Comparison of ENCODE assay signal across 19 cellular contexts in genomic region chr11:132343445-132343844, GRCh38.
DNase-seq lines count a peak whose midpoint lies in the region; ATAC-seq, FAIRE-seq and TF ChIP-seq lines count a peak whose summit lies in the region.
"Had no signal": no experiment of that assay in that cellular context is flagged by ENCODE, and none has a peak within 500 bp of the region (broad histone marks: within the 10 kb centered on the region; RNA-seq: fewer than 3 reads in every experiment).

No MANE protein-coding gene starts in this region.

- RAD21 ChIA-PET in GM12878 (lab: Charles Lee; ENCODE audit: unreplicated experiment) = no interaction called here

- H2AFZ ChIP-seq in GM12878 (ENCODE audit: control insufficient read depth, low read depth, low read length) = no peak overlapping the region

- H3K9me3 ChIP-seq in GM12878 (replicated peaks; ENCODE audit: control insufficient read depth, insufficient read depth, low read length) = no peaks in the 10 kb centered on the region
- H3K9me3 ChIP-seq: body of pancreas had no signal

- 0 out of 2 replicates have a peak, but pooled peaks have one; percentile 5 for TF ChIP-seq RAD21 in GM12878 (IDR thresholded peaks at IDR 0.05; ENCODE audit: insufficient read depth, low read depth, low read length)

- in situ Hi-C loops in GM12878 (cut with MboI) = no loop called here

- TF ChIP-seq EP300 in GM12878 (IDR thresholded peaks at IDR 0.05; ENCODE audit: borderline replicate concordance in 1 of 2, control insufficient read depth in 1 of 2, low read depth in 2 of 2, low read length in 2 of 2) = no peak

- no peaks in the 10 kb centered on the region for H4K20me1 ChIP-seq in GM12878 (ENCODE audit: control insufficient read depth, insufficient read depth)

- POLR2A ChIA-PET in GM12878 (lab: Charles Lee) = no interaction called here

- SMC1A ChIA-PET in GM12878 (lab: Charles Lee; ENCODE audit: uncharacterized antibody, unreplicated experiment) = no interaction called here

- CTCF ChIA-PET in GM12878 (lab: Yijun Ruan, JAX) = no interaction called here

- FAIRE-seq in GM12878 (lab: Jason Lieb, UNC) = no peak

- H3K4me2 ChIP-seq in GM12878 (ENCODE audit: control insufficient read depth, insufficient read depth) = peak overlapping the region; percentile 38; the same call in 1 of the 2 replicates
- H3K4me2 ChIP-seq: KMS-11 had no signal

- ATAC-seq in GM18868 (IDR thresholded peaks at IDR 0.05; ENCODE audit: unreplicated experiment) = peak; percentile 54
- ATAC-seq in GM21526 (IDR thresholded peaks at IDR 0.05; ENCODE audit: low FRiP score, unreplicated experiment) = peak; percentile 73
- peak; percentile 53 for ATAC-seq in HG03045 (IDR thresholded peaks at IDR 0.05; ENCODE audit: unreplicated experiment)
- peak; percentile 87 for ATAC-seq in GM12878
- no peak for ATAC-seq in SK-N-SH treated with all-trans-retinoic acid at 6 μM for 48 hours
- ATAC-seq in HG02763 (IDR thresholded peaks at IDR 0.05; ENCODE audit: unreplicated experiment) = no peak
- ATAC-seq: body of pancreas; effector memory CD8-positive, alpha-beta T cell had no signal

- H3K27me3 ChIP-seq in GM12878 (replicated peaks in 1 of 2; ENCODE audit: control insufficient read depth in 2 of 2, insufficient read depth in 2 of 2, low read length in 1 of 2) = no peaks in the 10 kb centered on the region
- H3K27me3 ChIP-seq: body of pancreas had no signal

- no peak overlapping the region for H3K4me3 ChIP-seq in GM12878
- H3K4me3 ChIP-seq: body of pancreas had no signal

- no peak for DNase-seq in GM12878 (ENCODE audit: low read depth, low spot score)
- no peak for DNase-seq in NCI-H2227 (lab: John Stamatoyannopoulos, UW; ENCODE audit: unreplicated experiment)
- DNase-seq: activated CD4-positive, alpha-beta T cell treated with anti-CD3 and anti-CD28 coated beads for 1 hour; activated CD8-positive, alpha-beta memory T cell treated with anti-CD3 and anti-CD28 coated beads for 24 hours; activated naive CD8-positive, alpha-beta T cell treated with anti-CD3 and anti-CD28 coated beads, Interleukin-2, amount 10 ng/mL, durations not matched to agents 7 days and 5 days; body of pancreas; CD4-positive, CD25-positive, alpha-beta regulatory T cell; DMS153; effector memory CD8-positive, alpha-beta T cell; HFFc6; left ventricle myocardium superior; NCI-H1930 had no signal

- peaks cover 22% of the 10 kb centered on the region; the same call in 1 of the 2 replicates for H3K4me1 ChIP-seq in GM12878 (ENCODE audit: control insufficient read depth, insufficient read depth, low read length)
- H3K4me1 ChIP-seq: body of pancreas had no signal

- no peak overlapping the region for H3K9ac ChIP-seq in GM12878 (ENCODE audit: control insufficient read depth, insufficient read depth, low read length)
- H3K9ac ChIP-seq: KMS-11 had no signal

- TF ChIP-seq POLR2A in GM12878 (IDR thresholded peaks at IDR 0.05; ENCODE audit: low read depth, low read length) = no peak

- 27% methylated on average over 3 of the region's 3 CpGs for WGBS in GM12878 (ENCODE audit: insufficient coverage, insufficient replicate concordance, low lambda C conversion rate, missing lambda C conversion rate)

- no peak for TF ChIP-seq CTCF in GM12878 (IDR thresholded peaks at IDR 0.05 in 2 of 3, conservative IDR thresholded peaks at IDR 0.05 in 1 of 3; ENCODE audit: control insufficient read depth in 2 of 3, extremely low read depth in 1 of 3, insufficient read depth in 1 of 3, low read depth in 3 of 3, low read length in 3 of 3)

- intact Hi-C loops in GM12878 (cut with micrococcal nuclease; ENCODE audit: unreplicated experiment) = no loop called here

- no peak overlapping the region for H3K27ac ChIP-seq in GM12878 (ENCODE audit: control insufficient read depth, insufficient read depth)
- H3K27ac ChIP-seq: body of pancreas, KMS-11, RWPE1 had no signal

- no TSS peak for BruUV-seq in GM12878 (replicated peaks; lab: Mats Ljungman, UMichigan)

- H3K36me3 ChIP-seq in GM12878 (ENCODE audit: control insufficient read depth in 2 of 2, insufficient read depth in 2 of 2, low read length in 1 of 2) = no peaks in the 10 kb centered on the region

- no peaks in the 10 kb centered on the region for H3K79me2 ChIP-seq in GM12878 (ENCODE audit: control insufficient read depth, insufficient read depth, low read length)

TF ChIP-seq in GM12878, 131 proteins besides CTCF, POLR2A, EP300 and RAD21 (continues in another document):
- TF ChIP-seq KAT2A (conservative IDR thresholded peaks at IDR 0.05; ENCODE audit: control insufficient read depth, low read depth, low read length) = no peak
- TF ChIP-seq FOS (IDR thresholded peaks at IDR 0.05; ENCODE audit: borderline replicate concordance, extremely low read depth, insufficient read length) = no peak
- no peak for TF ChIP-seq E2F4 (IDR thresholded peaks at IDR 0.05; ENCODE audit: low read depth, low read length)
- peak; percentile 88 for TF ChIP-seq EED (IDR thresholded peaks at IDR 0.05; ENCODE audit: low read depth)
- peak; percentile 52; the same call in 1 of the 2 replicates for TF ChIP-seq ATF2 (IDR thresholded peaks at IDR 0.05; ENCODE audit: low read length)
- peak in 1 of 2 experiments; percentile 81; a peak in 1 of 4 replicates for TF ChIP-seq SRF (IDR thresholded peaks at IDR 0.05; ENCODE audit: low read depth in 2 of 2, low read length in 2 of 2)
- TF ChIP-seq CREM (IDR thresholded peaks at IDR 0.05; ENCODE audit: low read depth) = peak; percentile 72; the same call in 1 of the 2 replicates
- TF ChIP-seq ETV6 (conservative IDR thresholded peaks at IDR 0.05 in 1 of 2, IDR thresholded peaks at IDR 0.05 in 1 of 2; ENCODE audit: borderline replicate concordance in 1 of 2, low read depth in 1 of 2) = 0 out of 4 replicates have a peak, but pooled peaks of 1 of the 2 experiments have one; percentile 52
- peak; percentile 88 for TF ChIP-seq RUNX3 (IDR thresholded peaks at IDR 0.05; ENCODE audit: low read length)
- TF ChIP-seq PAX5 (IDR thresholded peaks at IDR 0.05; ENCODE audit: borderline replicate concordance, low read depth, low read length) = no peak

TF ChIP-seq in SK-N-SH treated with all-trans-retinoic acid at 6 μM for 48 hours, 23 proteins besides CTCF, POLR2A, EP300 and RAD21:
- TF ChIP-seq ZNF8 (CRISPR knock-in tag; IDR thresholded peaks at IDR 0.05) = no peak
- no peak for TF ChIP-seq ESRRG (CRISPR knock-in tag; IDR thresholded peaks at IDR 0.05)
- no peak for TF ChIP-seq BACH2 (CRISPR knock-in tag; IDR thresholded peaks at IDR 0.05; ENCODE audit: borderline replicate concordance)
- TF ChIP-seq ARNTL (CRISPR knock-in tag; IDR thresholded peaks at IDR 0.05; ENCODE audit: borderline replicate concordance, low read depth) = no peak
- TF ChIP-seq PATZ1 (CRISPR knock-in tag; IDR thresholded peaks at IDR 0.05; ENCODE audit: borderline replicate concordance) = no peak
- TF ChIP-seq ZFP3 (CRISPR knock-in tag; IDR thresholded peaks at IDR 0.05) = no peak

Comparison
In these comparisons a context has a peak if more than half of its experiments do, and no peak if none do; other contexts are left out.
1. ATAC-seq: peak in GM18868 (single experiment), GM21526 (single experiment), HG03045 (single experiment) and GM12878 (single experiment); none in SK-N-SH treated with all-trans-retinoic acid at 6 μM for 48 hours (single experiment) and HG02763 (single experiment).